1 cellular context compared by ENCODE assay signal in the genomic region with DNA sequence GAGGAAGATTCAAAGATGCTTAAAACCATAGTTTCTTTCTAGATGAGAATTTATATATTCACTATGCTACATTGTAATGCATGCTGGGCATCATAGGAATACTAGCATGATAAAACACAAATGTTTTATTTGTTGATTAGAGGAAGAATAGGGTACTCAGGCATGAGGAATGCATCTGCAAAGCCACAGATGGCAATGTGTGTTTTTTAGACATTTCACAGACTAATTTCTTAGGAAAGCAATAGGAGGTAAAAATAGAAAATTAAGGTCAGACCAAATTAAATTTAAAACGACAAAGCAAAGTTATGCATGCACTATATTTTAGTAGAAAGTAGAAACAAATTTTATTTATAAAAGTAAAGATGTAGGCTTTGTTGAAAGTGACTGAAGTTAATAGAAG.
A peak's percentile ranks its signal among the peaks of the same experiment; 100 is the strongest.
TF ChIP-seq lines count a peak whose summit lies in the region.

No MANE protein-coding gene starts in this region.

TF ChIP-seq in SK-N-SH, 30 proteins besides CTCF, POLR2A, EP300 and RAD21:
- TF ChIP-seq, protein P1, sequence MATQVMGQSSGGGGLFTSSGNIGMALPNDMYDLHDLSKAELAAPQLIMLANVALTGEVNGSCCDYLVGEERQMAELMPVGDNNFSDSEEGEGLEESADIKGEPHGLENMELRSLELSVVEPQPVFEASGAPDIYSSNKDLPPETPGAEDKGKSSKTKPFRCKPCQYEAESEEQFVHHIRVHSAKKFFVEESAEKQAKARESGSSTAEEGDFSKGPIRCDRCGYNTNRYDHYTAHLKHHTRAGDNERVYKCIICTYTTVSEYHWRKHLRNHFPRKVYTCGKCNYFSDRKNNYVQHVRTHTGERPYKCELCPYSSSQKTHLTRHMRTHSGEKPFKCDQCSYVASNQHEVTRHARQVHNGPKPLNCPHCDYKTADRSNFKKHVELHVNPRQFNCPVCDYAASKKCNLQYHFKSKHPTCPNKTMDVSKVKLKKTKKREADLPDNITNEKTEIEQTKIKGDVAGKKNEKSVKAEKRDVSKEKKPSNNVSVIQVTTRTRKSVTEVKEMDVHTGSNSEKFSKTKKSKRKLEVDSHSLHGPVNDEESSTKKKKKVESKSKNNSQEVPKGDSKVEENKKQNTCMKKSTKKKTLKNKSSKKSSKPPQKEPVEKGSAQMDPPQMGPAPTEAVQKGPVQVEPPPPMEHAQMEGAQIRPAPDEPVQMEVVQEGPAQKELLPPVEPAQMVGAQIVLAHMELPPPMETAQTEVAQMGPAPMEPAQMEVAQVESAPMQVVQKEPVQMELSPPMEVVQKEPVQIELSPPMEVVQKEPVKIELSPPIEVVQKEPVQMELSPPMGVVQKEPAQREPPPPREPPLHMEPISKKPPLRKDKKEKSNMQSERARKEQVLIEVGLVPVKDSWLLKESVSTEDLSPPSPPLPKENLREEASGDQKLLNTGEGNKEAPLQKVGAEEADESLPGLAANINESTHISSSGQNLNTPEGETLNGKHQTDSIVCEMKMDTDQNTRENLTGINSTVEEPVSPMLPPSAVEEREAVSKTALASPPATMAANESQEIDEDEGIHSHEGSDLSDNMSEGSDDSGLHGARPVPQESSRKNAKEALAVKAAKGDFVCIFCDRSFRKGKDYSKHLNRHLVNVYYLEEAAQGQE (IDR thresholded peaks at IDR 0.05; ENCODE audit: low read depth, low read length) = no peak
- TF ChIP-seq MEF2A (IDR thresholded peaks at IDR 0.05; ENCODE audit: borderline replicate concordance, low read depth) = 0 out of 2 replicates have a peak, but pooled peaks have one; percentile 11
- no peak for TF ChIP-seq ELF1 (IDR thresholded peaks at IDR 0.05)
- peak; percentile 33; the same call in 1 of the 2 replicates for TF ChIP-seq POLR2AphosphoS5 (IDR thresholded peaks at IDR 0.05; ENCODE audit: low read depth, low read length)
- peak; percentile 80 for TF ChIP-seq TCF12 (IDR thresholded peaks at IDR 0.05)
- TF ChIP-seq RCOR1 (IDR thresholded peaks at IDR 0.05; ENCODE audit: low read length) = no peak
- TF ChIP-seq CHD2 (IDR thresholded peaks at IDR 0.05; ENCODE audit: low read length, partially characterized antibody) = peak; percentile 11
- TF ChIP-seq GATA2 (CRISPR knock-in tag; IDR thresholded peaks at IDR 0.05) = no peak
- peak; percentile 65 for TF ChIP-seq PBX3 (IDR thresholded peaks at IDR 0.05)
- TF ChIP-seq FOSL2 (IDR thresholded peaks at IDR 0.05; ENCODE audit: borderline replicate concordance, low read depth) = peak; percentile 11; the same call in 1 of the 2 replicates
